ENCODE assay signal across 19 cellular contexts in genomic region chr1:30092051-30092858, GRCh38.
DNase-seq lines count a peak whose midpoint lies in the region; ATAC-seq, FAIRE-seq and TF ChIP-seq lines count a peak whose summit lies in the region.
"Had no signal": no experiment of that assay in that cellular context is flagged by ENCODE, and none has a peak within 500 bp of the region (broad histone marks: within the 10 kb centered on the region; RNA-seq: fewer than 3 reads in every experiment).

No MANE protein-coding gene starts in this region.

- POLR2A ChIA-PET in IMR-90 (lab: Charles Lee; ENCODE audit: unreplicated experiment): no interaction called here
- POLR2A ChIA-PET in K562 (lab: Yijun Ruan, JAX): interaction anchor here (0.6 to 0.7 kb wide), 2 partner anchors 12 to 39 kb away, joined by 3 to 5 read pairs; no protein-coding TSS in a partner anchor

- in situ Hi-C loops in IMR-90 (cut with MboI; ENCODE audit: low sequenced_read_pairs): no loop called here
- in situ Hi-C loops in K562 (cut with MboI): loop anchor here (10.0 kb wide), 1 partner anchor 717 kb away; no protein-coding TSS in a partner anchor
- in situ Hi-C loops in GM13976 (cut with MboI; ENCODE audit: low sequenced_read_pairs, unreplicated experiment): no loop called here

- no peaks in the 10 kb centered on the region for H3K36me3 ChIP-seq in IMR-90 (ENCODE audit: control insufficient read depth, insufficient read depth, low read length)
- H3K36me3 ChIP-seq in K562 (ENCODE audit: control insufficient read depth, insufficient read depth, low read length): no peaks in the 10 kb centered on the region
- no peaks in the 10 kb centered on the region for H3K36me3 ChIP-seq in osteoblast (ENCODE audit: insufficient read depth, low read length)
- H3K36me3 ChIP-seq: BE2C had no signal

- H3K27me3 ChIP-seq in IMR-90 (ENCODE audit: control insufficient read depth, insufficient read depth, low read length): no peaks in the 10 kb centered on the region; the same call in 1 of the 2 replicates
- H3K27me3 ChIP-seq in K562 (ENCODE audit: control insufficient read depth in 2 of 2, insufficient read depth in 2 of 2, low read length in 2 of 2): no peaks in the 10 kb centered on the region
- no peaks in the 10 kb centered on the region for H3K27me3 ChIP-seq in osteoblast (ENCODE audit: insufficient read depth, low read length)
- H3K27me3 ChIP-seq: BE2C had no signal

- no peak overlapping the region for H4K5ac ChIP-seq in IMR-90 (ENCODE audit: low read depth, low read length)

- no peak for TF ChIP-seq EP300 in K562 (IDR thresholded peaks at IDR 0.05; ENCODE audit: low read length)

- no peak overlapping the region for H3K56ac ChIP-seq in IMR-90 (ENCODE audit: extremely low read depth, insufficient read depth, low read length)

- TF ChIP-seq CTCF in IMR-90 (conservative IDR thresholded peaks at IDR 0.05; ENCODE audit: low read depth, low read length) (no peak), K562 (IDR thresholded peaks at IDR 0.05 in 2 of 3, conservative IDR thresholded peaks at IDR 0.05 in 1 of 3; ENCODE audit: insufficient read depth in 2 of 3, low read depth in 1 of 3, low read length in 3 of 3) (no peak), osteoblast (IDR thresholded peaks at IDR 0.05; ENCODE audit: extremely low read depth, low read depth, low read length) (no peak), GM13976 (IDR thresholded peaks at IDR 0.05; ENCODE audit: borderline replicate concordance, control extremely low read depth, extremely low read depth, insufficient read depth, missing control alignments) (no peak)

- no peaks in the 10 kb centered on the region; the same call in 1 of the 2 replicates for H4K20me1 ChIP-seq in IMR-90 (ENCODE audit: insufficient read depth, low read length)
- H4K20me1 ChIP-seq in K562 (replicated peaks; ENCODE audit: control insufficient read depth, insufficient read depth, low read length): no peaks in the 10 kb centered on the region
- H4K20me1 ChIP-seq in osteoblast (ENCODE audit: insufficient read depth, low read length): no peaks in the 10 kb centered on the region

- no peak for FAIRE-seq in K562 (lab: Jason Lieb, UNC)
- FAIRE-seq: A204.1, D721Med, G401.6, H54 had no signal

- H2AK9ac ChIP-seq in IMR-90 (replicated peaks; ENCODE audit: low read depth, low read length, poor library complexity): no peak overlapping the region

- WGBS in IMR-90 (ENCODE audit: extremely low coverage in 2 of 2, insufficient read length in 1 of 2), 2 experiments: 50% methylated on average over 3 of the region's 12 CpGs; no CpG with 5 or more reads in 1 of the 2 experiments
- WGBS in K562 (ENCODE audit: insufficient coverage, low coverage, missing lambda C conversion rate): 3% methylated on average over 12 of the region's 12 CpGs

- no peak overlapping the region for H2AK5ac ChIP-seq in IMR-90 (ENCODE audit: low read depth, low read length)

- H3K9me3 ChIP-seq in IMR-90 (ENCODE audit: control insufficient read depth, insufficient read depth, low read length) (peaks cover 26% of the 10 kb centered on the region), K562 (replicated peaks; ENCODE audit: control insufficient read depth, insufficient read depth, low read depth, low read length) (peaks cover 4% of the 10 kb centered on the region; the same call in 1 of the 2 replicates), iPS-18c (ENCODE audit: control insufficient read depth, insufficient read depth, low read length) (peaks cover 6% of the 10 kb centered on the region), osteoblast (ENCODE audit: low read depth, low read length) (peaks cover 16% of the 10 kb centered on the region)
- H3K9me3 ChIP-seq: BE2C, Caco-2 had no signal

- CTCF ChIA-PET in IMR-90 (lab: Yijun Ruan, JAX): no interaction called here
- CTCF ChIA-PET in K562 (lab: Yijun Ruan, JAX; ENCODE audit: low intra/inter-chr PET ratio): no interaction called here

- H3K9ac ChIP-seq in IMR-90 (ENCODE audit: low read depth, low read length) (no peak overlapping the region), K562 (ENCODE audit: insufficient read depth in 1 of 2, low read depth in 2 of 2, low read length in 2 of 2) (no peak overlapping the region)

- no peak overlapping the region for H2BK5ac ChIP-seq in IMR-90 (ENCODE audit: low read depth, low read length, poor library complexity, severe bottlenecking)

- no peak overlapping the region for H2BK15ac ChIP-seq in IMR-90 (ENCODE audit: low read depth, low read length)

- no peak overlapping the region for H3K18ac ChIP-seq in IMR-90 (ENCODE audit: low read depth, low read length)

- dilution Hi-C loops in IMR-90 (cut with HindIII; ENCODE audit: low sequenced_read_pairs, unreplicated experiment): no loop called here

- ATAC-seq in IMR-90 (ENCODE audit: low read depth) (no peak), K562 (no peak), HG03469 (IDR thresholded peaks at IDR 0.05; ENCODE audit: unreplicated experiment) (no peak)

- BruUV-seq in IMR-90 (replicated peaks; lab: Mats Ljungman, UMichigan) (no TSS peak), K562 (replicated peaks; lab: Mats Ljungman, UMichigan) (no TSS peak)

- no peak overlapping the region for H3K27ac ChIP-seq in IMR-90 (ENCODE audit: insufficient read depth, low read length)
- H3K27ac ChIP-seq in K562 (ENCODE audit: extremely low read depth, low read depth, low read length): no peak overlapping the region
- no peak overlapping the region for H3K27ac ChIP-seq in osteoblast (ENCODE audit: low read depth, low read length)

- no peak for TF ChIP-seq RAD21 in IMR-90 (IDR thresholded peaks at IDR 0.05; ENCODE audit: low read length)
- TF ChIP-seq RAD21 in K562 (CRISPR knock-in tag; conservative IDR thresholded peaks at IDR 0.05 in 1 of 2, IDR thresholded peaks at IDR 0.05 in 1 of 2): no peak

- H4K8ac ChIP-seq in IMR-90 (ENCODE audit: low read depth in 2 of 2, low read length in 2 of 2): no peak overlapping the region

- TF ChIP-seq POLR2A in IMR-90 (IDR thresholded peaks at IDR 0.05; ENCODE audit: low read depth, low read length) (no peak), K562 (conservative IDR thresholded peaks at IDR 0.05) (no peak)

- no peak overlapping the region for H2BK120ac ChIP-seq in IMR-90 (ENCODE audit: low read depth, low read length)

- intact Hi-C loops in IMR-90 (cut with micrococcal nuclease): no loop called here
- intact Hi-C loops in K562 (cut with micrococcal nuclease): no loop called here

- no peak overlapping the region for H2AFZ ChIP-seq in IMR-90 (replicated peaks; ENCODE audit: low read length, poor library complexity)
- no peak overlapping the region for H2AFZ ChIP-seq in K562 (ENCODE audit: low read depth, low read length)
- H2AFZ ChIP-seq in osteoblast (ENCODE audit: low read length): no peak overlapping the region

- H3K9me1 ChIP-seq in IMR-90 (ENCODE audit: insufficient read depth, low read length): no peaks in the 10 kb centered on the region
- H3K9me1 ChIP-seq in K562 (ENCODE audit: control insufficient read depth, insufficient read depth, low read length): no peaks in the 10 kb centered on the region

- no peak overlapping the region for H3K4me2 ChIP-seq in IMR-90 (ENCODE audit: low read depth, low read length)
- H3K4me2 ChIP-seq in K562 (ENCODE audit: insufficient read depth, low read length): no peak overlapping the region
- no peak overlapping the region for H3K4me2 ChIP-seq in osteoblast (ENCODE audit: insufficient read depth, low read length)

- no peak overlapping the region for H3K4ac ChIP-seq in IMR-90 (ENCODE audit: low read depth, low read length)

- no peaks in the 10 kb centered on the region for H3K79me2 ChIP-seq in K562 (ENCODE audit: control insufficient read depth, insufficient read depth, low read length)
- H3K79me2 ChIP-seq in osteoblast (ENCODE audit: insufficient read depth, low read length): no peaks in the 10 kb centered on the region

- H3K14ac ChIP-seq in IMR-90 (replicated peaks; ENCODE audit: low read depth, low read length): no peak overlapping the region

- H3K23ac ChIP-seq in IMR-90 (ENCODE audit: low read depth, low read length): no peak overlapping the region

- H3K4me1 ChIP-seq in IMR-90 (ENCODE audit: control insufficient read depth, insufficient read depth, low read length): no peaks in the 10 kb centered on the region
- H3K4me1 ChIP-seq in K562 (replicated peaks in 1 of 2; ENCODE audit: control insufficient read depth in 2 of 2, insufficient read depth in 2 of 2, low read length in 2 of 2): no peaks in the 10 kb centered on the region
- no peaks in the 10 kb centered on the region for H3K4me1 ChIP-seq in osteoblast (ENCODE audit: insufficient read depth, low read length)
- H3K4me1 ChIP-seq: Caco-2 had no signal

- no peak for DNase-seq in IMR-90
- DNase-seq in K562 (ENCODE audit: extremely low read depth in 1 of 4, low spot score in 3 of 4): no peak
- peak; percentile 53 for DNase-seq in osteoblast (ENCODE audit: insufficient read length, low spot score, missing footprints)
- no peak for DNase-seq in GM13976 (ENCODE audit: low spot score)
- DNase-seq in occipital lobe (lab: John Stamatoyannopoulos, UW): no peak
- DNase-seq: ACHN; BE2C; C1 segment of cervical spinal cord; Caco-2; CD4-positive, alpha-beta T cell; HCEC 1CT; Karpas-422; KBM-7 had no signal

- H3K79me1 ChIP-seq in IMR-90 (ENCODE audit: low read depth in 1 of 2, low read length in 2 of 2): no peaks in the 10 kb centered on the region

- no peak overlapping the region for H3K4me3 ChIP-seq in IMR-90 (ENCODE audit: insufficient read depth, low read depth, low read length)
- H3K4me3 ChIP-seq in K562: no peak overlapping the region
- H3K4me3 ChIP-seq in iPS-18c (ENCODE audit: insufficient read depth, low read depth, low read length): peak overlapping the region; percentile 6; the same call in 1 of the 2 replicates
- no peak overlapping the region for H3K4me3 ChIP-seq in osteoblast (ENCODE audit: insufficient read depth, low read length)

- H4K91ac ChIP-seq in IMR-90 (ENCODE audit: insufficient read depth, low read depth, low read length): no peak overlapping the region

- no peak overlapping the region for H2BK20ac ChIP-seq in IMR-90 (ENCODE audit: low read depth, low read length)

TF ChIP-seq in IMR-90, 13 proteins besides CTCF, POLR2A, EP300 and RAD21 (continues in another document):
- no peak for TF ChIP-seq RFX5 (IDR thresholded peaks at IDR 0.05; ENCODE audit: low read depth, low read length)
- no peak for TF ChIP-seq NFE2L2 (IDR thresholded peaks at IDR 0.05; ENCODE audit: low read depth, low read length)

TF ChIP-seq in K562, 482 proteins besides CTCF, POLR2A, EP300 and RAD21 (continues in another document):
- no peak for TF ChIP-seq TAF9B (IDR thresholded peaks at IDR 0.05; ENCODE audit: partially characterized antibody)
- 0 out of 4 replicates have a peak, but pooled peaks of 1 of the 2 experiments have one; percentile 39 for TF ChIP-seq TRIM24 (IDR thresholded peaks at IDR 0.05)
- peak; percentile 96 for TF ChIP-seq TRIM28 (IDR thresholded peaks at IDR 0.05)
- no peak for TF ChIP-seq TCF7 (IDR thresholded peaks at IDR 0.05; ENCODE audit: borderline replicate concordance)
